1 cellular context compared by ENCODE assay signal in the genomic region with DNA sequence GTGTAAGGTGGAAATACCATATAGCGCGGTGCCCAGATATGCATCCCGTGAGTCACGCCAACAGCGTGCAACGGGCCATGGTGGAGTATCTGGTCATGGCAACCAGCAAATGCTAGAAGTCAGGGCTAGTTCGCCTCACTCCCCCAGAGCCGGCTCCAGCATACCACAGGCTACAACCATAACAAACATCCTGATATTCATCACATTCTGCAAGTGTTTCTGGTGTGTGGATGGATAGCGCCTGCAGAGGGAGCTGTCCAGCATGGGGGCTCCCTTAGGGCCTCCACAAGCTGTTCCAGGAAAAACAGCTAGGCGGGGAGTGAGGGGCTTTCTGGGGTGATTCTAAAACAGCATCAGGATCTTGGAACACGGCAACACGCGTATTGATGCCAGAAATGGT.
TF ChIP-seq lines count a peak whose summit lies in the region.

No MANE protein-coding gene starts in this region.

TF ChIP-seq in H1, 55 proteins besides CTCF, POLR2A, EP300 and RAD21:
- TF ChIP-seq BACH1 (IDR thresholded peaks at IDR 0.05; ENCODE audit: low read length) (no peak), CHD1 (IDR thresholded peaks at IDR 0.05; ENCODE audit: low read depth, low read length) (no peak), HDAC6 (IDR thresholded peaks at IDR 0.05; ENCODE audit: low read depth, low read length) (no peak), SAP30 (IDR thresholded peaks at IDR 0.05; ENCODE audit: insufficient read depth, insufficient replicate concordance, low read length) (no peak), SIN3A (conservative IDR thresholded peaks at IDR 0.05 in 1 of 2, IDR thresholded peaks at IDR 0.05 in 1 of 2; ENCODE audit: low read depth in 1 of 2, low read length in 2 of 2) (no peak)
